In the genomic region with DNA sequence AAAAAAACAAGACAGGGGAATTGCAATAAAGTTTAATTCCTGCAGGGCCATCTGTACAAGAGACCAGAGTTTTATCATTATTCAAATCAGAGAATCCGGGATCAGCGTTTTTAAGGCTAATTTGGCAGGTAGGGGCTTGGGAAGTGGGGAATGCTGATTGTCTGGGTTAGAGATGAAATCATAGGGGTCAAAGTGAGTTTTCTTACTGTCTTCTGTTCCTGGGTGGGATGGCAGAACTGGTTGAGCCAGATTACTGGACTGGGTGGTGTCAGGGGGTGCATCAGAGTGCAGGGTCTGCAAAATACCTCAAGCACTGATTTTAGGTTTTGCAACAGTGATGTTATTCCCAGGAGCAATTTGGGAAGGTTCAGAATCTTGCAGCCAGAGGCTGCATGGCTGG, we compare ENCODE assay signal across 13 cellular contexts. TPM values are rescaled to one million over a fixed set of nuclear protein-coding genes. Genes with fewer than 3 reads are reported as not detected.
"Had no signal": no experiment of that assay in that cellular context is flagged by ENCODE, and none has a peak within 500 bp of the region (broad histone marks: within the 10 kb centered on the region; RNA-seq: fewer than 3 reads in every experiment).

No MANE protein-coding gene starts in this region.

RNA-seq across cellular contexts. Expression of gene HCAR3, which starts 6.3 kb away (rescaled TPM):
- total RNA-seq: activated CD4-positive, alpha-beta memory T cell treated with anti-CD3 and anti-CD28 coated beads, Interleukin-2, amount 10 ng/mL, durations not matched to agents 7 days and 5 days; activated CD4-positive, alpha-beta T cell treated with anti-CD3 and anti-CD28 coated beads, Interleukin-2, amount 10 ng/mL, durations not matched to agents 7 days and 5 days; activated T-cell treated with anti-CD3 and anti-CD28 coated beads, Interleukin-2, amount 50 U/mL, for 4 hours; activated T-helper 17 cell treated with anti-CD3 and anti-CD28 coated beads, Interleukin-2, amount 50 U/mL, for 72 hours; astrocyte; endodermal cell; gastroesophageal sphincter; glomerular endothelial cell; T-cell; WTC11 had no signal

RNA-seq across cellular contexts. Expression of gene HCAR2, which starts 7.2 kb away (rescaled TPM):
- total RNA-seq: activated CD4-positive, alpha-beta memory T cell treated with anti-CD3 and anti-CD28 coated beads, Interleukin-2, amount 10 ng/mL, durations not matched to agents 7 days and 5 days; activated CD4-positive, alpha-beta T cell treated with anti-CD3 and anti-CD28 coated beads, Interleukin-2, amount 10 ng/mL, durations not matched to agents 7 days and 5 days; activated T-cell treated with anti-CD3 and anti-CD28 coated beads, Interleukin-2, amount 50 U/mL, for 4 hours; activated T-helper 17 cell treated with anti-CD3 and anti-CD28 coated beads, Interleukin-2, amount 50 U/mL, for 72 hours; astrocyte; endodermal cell; esophagus muscularis mucosa; glomerular endothelial cell; T-helper 2 cell treated with Interferon-gamma antibody and Interleukin-4, amounts not matched to agents 100 ng/mL and 5 ng/mL, for 36 hours; WTC11 had no signal

RNA-seq across cellular contexts. Expression of gene HCAR1, which starts 20.3 kb away (rescaled TPM):
- total RNA-seq: astrocyte, cardiac septum had no signal
